Comparison of ENCODE assay signal across 2 cellular contexts in the genomic region with DNA sequence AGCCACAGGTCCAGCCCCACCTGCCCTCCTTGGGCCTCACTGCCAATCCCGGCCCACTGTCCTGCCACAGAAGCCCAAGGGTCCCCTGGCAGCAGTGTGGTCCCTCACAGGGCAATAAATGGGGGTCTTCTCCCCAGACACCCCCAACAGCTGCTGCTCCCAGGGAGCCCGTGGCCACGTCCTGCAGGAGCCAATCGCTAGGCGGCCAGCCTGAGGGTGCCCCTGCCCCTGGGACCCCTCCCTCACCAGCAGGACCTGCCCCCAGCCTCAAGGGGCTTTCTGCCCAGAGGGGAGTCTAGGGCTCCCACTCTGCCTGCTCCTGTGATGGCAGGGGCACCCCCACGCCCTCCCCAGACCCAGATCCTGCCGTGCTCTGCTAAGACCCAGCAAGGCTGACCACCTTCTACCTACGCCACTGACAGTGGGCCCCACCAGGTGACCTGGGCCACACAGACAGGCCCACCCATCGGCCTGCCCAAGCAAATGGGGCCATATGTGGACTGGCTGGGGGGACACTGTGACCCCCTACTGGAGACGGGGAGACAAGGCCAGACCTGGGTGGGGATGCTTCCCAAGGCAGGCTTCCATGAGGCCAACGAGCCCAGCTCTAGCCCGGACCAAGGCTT.
TF ChIP-seq lines count a peak whose summit lies in the region.

No MANE protein-coding gene starts in this region.

TF ChIP-seq in liver, 16 proteins besides CTCF, POLR2A, EP300 and RAD21:
- no peak for TF ChIP-seq EGR1 (IDR thresholded peaks at IDR 0.05; ENCODE audit: low read depth in 2 of 2)
- TF ChIP-seq, protein P1, sequence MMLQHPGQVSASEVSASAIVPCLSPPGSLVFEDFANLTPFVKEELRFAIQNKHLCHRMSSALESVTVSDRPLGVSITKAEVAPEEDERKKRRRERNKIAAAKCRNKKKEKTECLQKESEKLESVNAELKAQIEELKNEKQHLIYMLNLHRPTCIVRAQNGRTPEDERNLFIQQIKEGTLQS (IDR thresholded peaks at IDR 0.05) = no peak
- TF ChIP-seq TAF1 (conservative IDR thresholded peaks at IDR 0.05) = no peak
- TF ChIP-seq HNF4G (IDR thresholded peaks at IDR 0.05) = no peak
- TF ChIP-seq HNF4A (conservative IDR thresholded peaks at IDR 0.05) = no peak
- no peak for TF ChIP-seq SP1 (IDR thresholded peaks at IDR 0.05)
- TF ChIP-seq JUND (IDR thresholded peaks at IDR 0.05) = no peak
- TF ChIP-seq, protein P2, sequence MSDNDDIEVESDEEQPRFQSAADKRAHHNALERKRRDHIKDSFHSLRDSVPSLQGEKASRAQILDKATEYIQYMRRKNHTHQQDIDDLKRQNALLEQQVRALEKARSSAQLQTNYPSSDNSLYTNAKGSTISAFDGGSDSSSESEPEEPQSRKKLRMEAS (IDR thresholded peaks at IDR 0.05) = no peak
- TF ChIP-seq YY1 (IDR thresholded peaks at IDR 0.05) = no peak
- TF ChIP-seq FOXA1 (IDR thresholded peaks at IDR 0.05) = no peak
- no peak for TF ChIP-seq NR2F2 (IDR thresholded peaks at IDR 0.05)
TF ChIP-seq in liver: peak in this region for 0.

TF ChIP-seq in HepG2, 621 proteins besides CTCF, POLR2A, EP300 and RAD21:
- no peak for TF ChIP-seq KDM1A (CRISPR knock-in tag; IDR thresholded peaks at IDR 0.05)
- no peak for TF ChIP-seq ZNF180 (CRISPR knock-in tag; IDR thresholded peaks at IDR 0.05; ENCODE audit: borderline replicate concordance, low read depth)
- no peak for TF ChIP-seq MEIS1 (CRISPR knock-in tag; IDR thresholded peaks at IDR 0.05; ENCODE audit: borderline replicate concordance)
- TF ChIP-seq TERF1 (CRISPR knock-in tag; IDR thresholded peaks at IDR 0.05) = no peak
- TF ChIP-seq NCOA1 (CRISPR knock-in tag; IDR thresholded peaks at IDR 0.05) = no peak
- TF ChIP-seq, protein P3, sequence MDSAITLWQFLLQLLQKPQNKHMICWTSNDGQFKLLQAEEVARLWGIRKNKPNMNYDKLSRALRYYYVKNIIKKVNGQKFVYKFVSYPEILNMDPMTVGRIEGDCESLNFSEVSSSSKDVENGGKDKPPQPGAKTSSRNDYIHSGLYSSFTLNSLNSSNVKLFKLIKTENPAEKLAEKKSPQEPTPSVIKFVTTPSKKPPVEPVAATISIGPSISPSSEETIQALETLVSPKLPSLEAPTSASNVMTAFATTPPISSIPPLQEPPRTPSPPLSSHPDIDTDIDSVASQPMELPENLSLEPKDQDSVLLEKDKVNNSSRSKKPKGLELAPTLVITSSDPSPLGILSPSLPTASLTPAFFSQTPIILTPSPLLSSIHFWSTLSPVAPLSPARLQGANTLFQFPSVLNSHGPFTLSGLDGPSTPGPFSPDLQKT (CRISPR knock-in tag; IDR thresholded peaks at IDR 0.05; ENCODE audit: borderline replicate concordance) = no peak
- no peak for TF ChIP-seq RFX5 (IDR thresholded peaks at IDR 0.05; ENCODE audit: low read depth, low read length)
- TF ChIP-seq ZNF281 (CRISPR knock-in tag; IDR thresholded peaks at IDR 0.05; ENCODE audit: borderline replicate concordance) = no peak
TF ChIP-seq in HepG2: peak in this region for 0.
